In genomic region chr20:59825944-59826759, GRCh38 we compare ENCODE assay signal across 10 cellular contexts.
DNase-seq lines count a peak whose midpoint lies in the region; ATAC-seq and TF ChIP-seq lines count a peak whose summit lies in the region.
"Had no signal": no experiment of that assay in that cellular context is flagged by ENCODE, and none has a peak within 500 bp of the region (broad histone marks: within the 10 kb centered on the region; RNA-seq: fewer than 3 reads in every experiment).

No MANE protein-coding gene starts in this region.

- DNase-seq in COR-L47 (lab: John Stamatoyannopoulos, UW) (peak; percentile 82), NCI-H1417 treated with DMSO at 0.1 percent for 48 hours (lab: John Stamatoyannopoulos, UW) (peak; percentile 95), body of pancreas (peak; percentile 18 to 57 (median 45)), lung (ENCODE audit: low spot score) (peak; percentile 68), iPS-NIHi11 (ENCODE audit: low spot score) (no peak), AG20443 (ENCODE audit: low spot score) (no peak)
- DNase-seq in activated naive CD4-positive, alpha-beta T cell treated with anti-CD3 and anti-CD28 coated beads for 36 hours: no peak
- DNase-seq in stimulated activated CD4-positive, alpha-beta T cell treated with anti-CD3 and anti-CD28 coated beads, Interleukin-2, amount 100 ng/mL, for 48 hours: no peak
- DNase-seq: activated CD4-positive, alpha-beta T cell treated with anti-CD3 and anti-CD28 coated beads, Interleukin-2, amount 10 ng/mL, durations not matched to agents 7 days and 5 days; naive B cell had no signal

- 74 to 78% methylated on average over 9 to 11 of the region's 11 CpGs for WGBS in body of pancreas, 2 donors
- WGBS in lung, 2 donors: 70 to 79% methylated on average over 11 of the region's 11 CpGs

- H3K27ac Mint-ChIP-seq in activated naive CD4-positive, alpha-beta T cell treated with anti-CD3 and anti-CD28 coated beads for 36 hours: no peak overlapping the region
- H3K27ac Mint-ChIP-seq: activated CD4-positive, alpha-beta T cell treated with anti-CD3 and anti-CD28 coated beads, Interleukin-2, amount 10 ng/mL, durations not matched to agents 7 days and 5 days; naive B cell had no signal

- H3K36me3 Mint-ChIP-seq in activated naive CD4-positive, alpha-beta T cell treated with anti-CD3 and anti-CD28 coated beads for 36 hours (ENCODE audit: low read depth): no peaks in the 10 kb centered on the region

- no peaks in the 10 kb centered on the region for H3K9me3 ChIP-seq in body of pancreas
- peaks cover 0 to 2% of the 10 kb centered on the region in 2 donors for H3K9me3 ChIP-seq in lung (ENCODE audit: control insufficient read depth in 2 of 2, insufficient read depth in 1 of 2, low read length in 1 of 2)

- CTCF ChIA-PET in activated naive CD4-positive, alpha-beta T cell treated with anti-CD3 and anti-CD28 coated beads for 36 hours (lab: Charles Lee): no interaction called here

- intact Hi-C loops in body of pancreas (cut with DNase I): no loop called here
- intact Hi-C loops in activated naive CD4-positive, alpha-beta T cell treated with anti-CD3 and anti-CD28 coated beads for 36 hours (cut with micrococcal nuclease): no loop called here

- H3K36me3 ChIP-seq in body of pancreas (replicated peaks in 1 of 2; ENCODE audit: insufficient read depth in 1 of 2, low read depth in 2 of 2) (no peaks in the 10 kb centered on the region), lung (ENCODE audit: control insufficient read depth in 2 of 2, insufficient read depth in 2 of 2, low read length in 2 of 2) (no peaks in the 10 kb centered on the region)

- no peaks in the 10 kb centered on the region for H3K4me1 Mint-ChIP-seq in activated naive CD4-positive, alpha-beta T cell treated with anti-CD3 and anti-CD28 coated beads for 36 hours (ENCODE audit: low read depth)
- H3K4me1 Mint-ChIP-seq: activated CD4-positive, alpha-beta T cell treated with anti-CD3 and anti-CD28 coated beads, Interleukin-2, amount 10 ng/mL, durations not matched to agents 7 days and 5 days; naive B cell had no signal

- peaks cover 10% of the 10 kb centered on the region for H3K4me1 ChIP-seq in body of pancreas
- peaks cover 0 to 2% of the 10 kb centered on the region in 2 donors for H3K4me1 ChIP-seq in lung (ENCODE audit: control insufficient read depth in 2 of 2, insufficient read depth in 2 of 2, low read length in 2 of 2)

- H3K9me3 Mint-ChIP-seq in activated naive CD4-positive, alpha-beta T cell treated with anti-CD3 and anti-CD28 coated beads for 36 hours: no peaks in the 10 kb centered on the region
- H3K9me3 Mint-ChIP-seq: activated CD4-positive, alpha-beta T cell treated with anti-CD3 and anti-CD28 coated beads, Interleukin-2, amount 10 ng/mL, durations not matched to agents 7 days and 5 days had no signal

- H3K4me3 ChIP-seq in body of pancreas (no peak overlapping the region), lung (no peak overlapping the region)

- no peak for TF ChIP-seq POLR2A in body of pancreas (IDR thresholded peaks at IDR 0.05)

- H3K27me3 Mint-ChIP-seq in activated naive CD4-positive, alpha-beta T cell treated with anti-CD3 and anti-CD28 coated beads for 36 hours (ENCODE audit: low read depth): peaks cover 3% of the 10 kb centered on the region
- H3K27me3 Mint-ChIP-seq: activated CD4-positive, alpha-beta T cell treated with anti-CD3 and anti-CD28 coated beads, Interleukin-2, amount 10 ng/mL, durations not matched to agents 7 days and 5 days had no signal

- H3K27ac ChIP-seq in body of pancreas (no peak overlapping the region), lung (ENCODE audit: low read depth in 1 of 2, low read length in 1 of 2) (peak overlapping the region in 1 of 2 donors; percentile 4)

- TF ChIP-seq CTCF in body of pancreas (IDR thresholded peaks at IDR 0.05): no peak
- no peak for TF ChIP-seq CTCF in lung (IDR thresholded peaks at IDR 0.05; ENCODE audit: control extremely low read depth, extremely low read depth)

- no peaks in the 10 kb centered on the region for H3K27me3 ChIP-seq in body of pancreas
- H3K27me3 ChIP-seq in lung (ENCODE audit: control insufficient read depth, insufficient read depth): no peaks in the 10 kb centered on the region

- ATAC-seq in body of pancreas (peak; percentile 57), lung (ENCODE audit: insufficient read depth, low FRiP score) (peak; percentile 76)

- H3K4me3 Mint-ChIP-seq in activated naive CD4-positive, alpha-beta T cell treated with anti-CD3 and anti-CD28 coated beads for 36 hours: no peak overlapping the region
- H3K4me3 Mint-ChIP-seq: activated CD4-positive, alpha-beta T cell treated with anti-CD3 and anti-CD28 coated beads, Interleukin-2, amount 10 ng/mL, durations not matched to agents 7 days and 5 days; naive B cell had no signal

Comparison
In these comparisons a context has a peak if more than half of its experiments do, and no peak if none do; other contexts are left out.
1. DNase-seq: peak in COR-L47 (single experiment), NCI-H1417 treated with DMSO at 0.1 percent for 48 hours (single experiment), body of pancreas (4 of 4) and lung (single experiment); none in iPS-NIHi11 (single experiment), activated naive CD4-positive, alpha-beta T cell treated with anti-CD3 and anti-CD28 coated beads for 36 hours (single experiment), AG20443 (single experiment) and stimulated activated CD4-positive, alpha-beta T cell treated with anti-CD3 and anti-CD28 coated beads, Interleukin-2, amount 100 ng/mL, for 48 hours (0 of 2).